In the genomic region with DNA sequence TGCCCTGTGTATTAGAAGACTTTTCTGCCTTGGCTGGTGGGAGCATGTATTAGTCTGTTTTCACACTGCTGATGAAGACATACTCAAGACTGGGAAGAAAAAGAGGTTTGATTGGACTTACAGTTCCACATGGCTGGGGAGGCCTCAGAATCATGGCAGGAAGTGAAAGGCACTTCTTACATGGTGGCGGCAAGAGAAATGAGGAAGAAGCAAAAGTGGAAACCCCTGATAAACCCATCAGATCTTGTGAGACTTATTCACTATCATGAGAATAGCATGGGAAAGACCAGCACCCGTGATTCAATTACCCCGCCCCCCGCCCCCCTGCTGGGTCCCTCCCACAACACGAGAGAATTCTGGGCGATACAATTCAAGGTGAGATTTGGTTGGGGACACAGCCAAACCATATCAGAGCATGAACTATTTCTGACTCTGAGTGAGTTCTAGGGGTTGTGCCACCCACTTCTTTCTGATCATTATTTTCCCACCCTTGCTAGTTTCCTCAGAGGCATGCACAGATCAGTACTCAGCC, we compare ENCODE assay signal across 8 cellular contexts. TPM values are rescaled to one million over a fixed set of nuclear protein-coding genes. Genes with fewer than 3 reads are reported as not detected.
DNase-seq lines count a peak whose midpoint lies in the region; ATAC-seq and TF ChIP-seq lines count a peak whose summit lies in the region.
"Not testable (repeated sequence)": the region's sequence is repeated elsewhere in the genome, so short reads cannot be mapped to it uniquely, and the experiment has no call there.

No MANE protein-coding gene starts in this region.

- ATAC-seq in natural killer cell treated with Interleukin-12 subunit alpha and Interleukin-12 subunit beta and Interleukin-15 and Interleukin-18, amount 100 ng/mL, for 72 hours, result not testable (repeated sequence)

- not testable (repeated sequence) for TF ChIP-seq CTCF in endothelial cell (IDR thresholded peaks at IDR 0.05; ENCODE audit: unreplicated experiment); type B pancreatic cell (conservative IDR thresholded peaks at IDR 0.05)

- H3K27me3 Mint-ChIP-seq in activated CD4-positive, alpha-beta memory T cell treated with anti-CD3 and anti-CD28 coated beads for 36 hours; activated naive CD4-positive, alpha-beta T cell treated with anti-CD3 and anti-CD28 coated beads, Interleukin-2, amount 50 U/mL, for 24 hours; endothelial cell (ENCODE audit: unreplicated experiment); natural killer cell treated with Interleukin-12 subunit alpha and Interleukin-12 subunit beta and Interleukin-15 and Interleukin-18, amount 100 ng/mL, for 72 hours; type B pancreatic cell: not testable (repeated sequence)

- POLR2A ChIA-PET in activated CD4-positive, alpha-beta memory T cell treated with anti-CD3 and anti-CD28 coated beads for 36 hours (lab: Charles Lee), result not testable (repeated sequence)

- H3K4me1 Mint-ChIP-seq in activated CD4-positive, alpha-beta memory T cell treated with anti-CD3 and anti-CD28 coated beads for 36 hours (ENCODE audit: low read depth), result peaks cover 86% of the 10 kb centered on the region
- H3K4me1 Mint-ChIP-seq in activated naive CD4-positive, alpha-beta T cell treated with anti-CD3 and anti-CD28 coated beads, Interleukin-2, amount 50 U/mL, for 24 hours, result peaks cover 90% of the 10 kb centered on the region
- H3K4me1 Mint-ChIP-seq in endothelial cell (ENCODE audit: unreplicated experiment), result peaks cover 40% of the 10 kb centered on the region
- H3K4me1 Mint-ChIP-seq in natural killer cell treated with Interleukin-12 subunit alpha and Interleukin-12 subunit beta and Interleukin-15 and Interleukin-18, amount 100 ng/mL, for 72 hours (ENCODE audit: low read depth in 2 of 2), result peaks cover 73 to 80% of the 10 kb centered on the region in 2 donors
- peaks cover 29% of the 10 kb centered on the region for H3K4me1 Mint-ChIP-seq in type B pancreatic cell (ENCODE audit: unreplicated experiment)

- CTCF ChIA-PET in activated CD4-positive, alpha-beta memory T cell treated with anti-CD3 and anti-CD28 coated beads for 36 hours (lab: Charles Lee), result interaction anchor here (1.2 kb wide), 1 partner anchor 12 kb away, joined by 4 read pairs; no protein-coding TSS in a partner anchor

- H3K9me3 Mint-ChIP-seq in activated CD4-positive, alpha-beta memory T cell treated with anti-CD3 and anti-CD28 coated beads for 36 hours, result peaks cover 26% of the 10 kb centered on the region
- H3K9me3 Mint-ChIP-seq in activated naive CD4-positive, alpha-beta T cell treated with anti-CD3 and anti-CD28 coated beads, Interleukin-2, amount 50 U/mL, for 24 hours; endothelial cell (ENCODE audit: unreplicated experiment): not testable (repeated sequence)
- H3K9me3 Mint-ChIP-seq in natural killer cell treated with Interleukin-12 subunit alpha and Interleukin-12 subunit beta and Interleukin-15 and Interleukin-18, amount 100 ng/mL, for 72 hours, result peaks cover 12% of the 10 kb centered on the region
- H3K9me3 Mint-ChIP-seq in type B pancreatic cell, result peaks cover 15% of the 10 kb centered on the region

- peak overlapping the region; percentile 28 for H3K4me3 Mint-ChIP-seq in activated CD4-positive, alpha-beta memory T cell treated with anti-CD3 and anti-CD28 coated beads for 36 hours
- H3K4me3 Mint-ChIP-seq in activated naive CD4-positive, alpha-beta T cell treated with anti-CD3 and anti-CD28 coated beads, Interleukin-2, amount 50 U/mL, for 24 hours, result peak overlapping the region; percentile 59
- peak overlapping the region; percentile 77 for H3K4me3 Mint-ChIP-seq in endothelial cell (ENCODE audit: unreplicated experiment)
- H3K4me3 Mint-ChIP-seq in natural killer cell treated with Interleukin-12 subunit alpha and Interleukin-12 subunit beta and Interleukin-15 and Interleukin-18, amount 100 ng/mL, for 72 hours, result peak overlapping the region; percentile 16
- H3K4me3 Mint-ChIP-seq in type B pancreatic cell, result not testable (repeated sequence)

- intact Hi-C loops in activated CD4-positive, alpha-beta memory T cell treated with anti-CD3 and anti-CD28 coated beads for 36 hours (cut with micrococcal nuclease), result loop anchor here (2.0 kb wide), 1 partner anchor 24 kb away; no protein-coding TSS in a partner anchor

- peak; percentile 51 for DNase-seq in CD1c-positive myeloid dendritic cell (ENCODE audit: extremely low spot score)
- DNase-seq in MV-4-11 (lab: John Stamatoyannopoulos, UW), result peak; percentile 17
- DNase-seq in activated CD4-positive, alpha-beta memory T cell treated with anti-CD3 and anti-CD28 coated beads for 36 hours, result peak; percentile 49
- DNase-seq in endothelial cell (ENCODE audit: low spot score); natural killer cell treated with Interleukin-12 subunit alpha and Interleukin-12 subunit beta and Interleukin-15 and Interleukin-18, amount 100 ng/mL, for 72 hours (ENCODE audit: low spot score); type B pancreatic cell (ENCODE audit: extremely low spot score, unreplicated experiment): not testable (repeated sequence)
- DNase-seq in stimulated activated CD4-positive, alpha-beta T cell treated with anti-CD3 and anti-CD28 coated beads, Interleukin-4, amount 100 ng/mL, for 1 hour, result peak; percentile 38

- H3K27ac Mint-ChIP-seq in activated CD4-positive, alpha-beta memory T cell treated with anti-CD3 and anti-CD28 coated beads for 36 hours, result peak overlapping the region; percentile 93
- H3K27ac Mint-ChIP-seq in activated naive CD4-positive, alpha-beta T cell treated with anti-CD3 and anti-CD28 coated beads, Interleukin-2, amount 50 U/mL, for 24 hours, result peak overlapping the region; percentile 85
- not testable (repeated sequence) for H3K27ac Mint-ChIP-seq in endothelial cell (ENCODE audit: unreplicated experiment)
- peak overlapping the region; percentile 11 to 89 for H3K27ac Mint-ChIP-seq in natural killer cell treated with Interleukin-12 subunit alpha and Interleukin-12 subunit beta and Interleukin-15 and Interleukin-18, amount 100 ng/mL, for 72 hours
- H3K27ac Mint-ChIP-seq in type B pancreatic cell, result peak overlapping the region; percentile 18

- peaks cover 52% of the 10 kb centered on the region for H3K36me3 Mint-ChIP-seq in activated CD4-positive, alpha-beta memory T cell treated with anti-CD3 and anti-CD28 coated beads for 36 hours
- H3K36me3 Mint-ChIP-seq in activated naive CD4-positive, alpha-beta T cell treated with anti-CD3 and anti-CD28 coated beads, Interleukin-2, amount 50 U/mL, for 24 hours, result peaks cover 26% of the 10 kb centered on the region
- H3K36me3 Mint-ChIP-seq in endothelial cell (ENCODE audit: low read depth, unreplicated experiment) (peaks cover 42% of the 10 kb centered on the region), type B pancreatic cell (peaks cover 33% of the 10 kb centered on the region)
- peaks cover 44% of the 10 kb centered on the region for H3K36me3 Mint-ChIP-seq in natural killer cell treated with Interleukin-12 subunit alpha and Interleukin-12 subunit beta and Interleukin-15 and Interleukin-18, amount 100 ng/mL, for 72 hours

RNA-seq across cellular contexts. Expression of gene SUSD6, which starts 31.0 kb away (rescaled TPM):
- total RNA-seq in activated CD4-positive, alpha-beta memory T cell treated with anti-CD3 and anti-CD28 coated beads for 36 hours, result 10 to 100 TPM; 69.9 to 72.2 TPM
- 71.5 TPM for total RNA-seq in endothelial cell (ENCODE audit: unreplicated experiment)
- total RNA-seq in natural killer cell treated with Interleukin-12 subunit alpha and Interleukin-12 subunit beta and Interleukin-15 and Interleukin-18, amount 100 ng/mL, for 72 hours, result 100 to 1,000 TPM; 111 to 139 TPM
- 31.7 and 78.9 TPM in 2 replicates for total RNA-seq in type B pancreatic cell (ENCODE audit: low replicate concordance)
